Comparison of ENCODE assay signal across 20 cellular contexts in the genomic region with DNA sequence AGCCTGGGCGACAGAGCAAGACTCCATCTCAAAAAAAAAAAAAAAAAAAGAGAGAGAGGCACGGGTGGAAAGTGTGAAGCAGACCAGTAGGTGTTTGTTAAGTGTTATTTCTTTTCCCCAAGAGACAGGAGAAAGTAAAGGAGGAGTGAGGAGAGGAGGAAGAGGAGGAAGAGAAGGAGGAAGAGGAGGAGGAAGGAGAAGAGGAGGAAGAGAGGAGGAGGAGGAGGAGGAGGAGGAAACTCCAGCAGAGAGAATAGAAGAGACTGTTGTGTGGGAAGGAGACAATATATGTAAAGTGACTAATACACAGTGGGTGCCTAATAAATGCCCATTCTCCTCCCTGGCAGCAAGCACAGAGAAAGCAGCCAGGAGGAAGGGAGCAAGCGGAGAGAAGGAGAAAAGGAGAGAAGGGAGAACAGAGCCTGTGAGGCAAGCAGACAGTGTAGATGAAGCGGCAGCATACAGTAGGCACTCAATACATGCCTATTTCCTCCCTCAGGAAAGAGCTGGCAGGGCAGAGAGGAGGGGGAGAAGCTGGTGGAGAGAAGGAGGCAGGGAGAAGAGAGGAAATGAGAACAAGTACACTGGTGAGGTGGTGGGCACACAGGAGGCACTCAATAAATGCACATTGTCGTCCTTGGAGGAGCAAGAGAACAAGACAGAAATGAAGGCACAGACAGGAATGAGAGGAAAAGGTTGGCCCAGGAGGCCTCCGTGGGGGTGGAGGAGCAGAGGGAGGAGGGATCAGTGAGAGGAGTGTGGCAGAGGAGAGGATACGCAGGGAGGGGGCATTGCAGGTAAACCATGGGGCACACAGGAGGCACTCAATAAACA. TPM values are rescaled to one million over a fixed set of nuclear protein-coding genes. Genes with fewer than 3 reads are reported as not detected.
A peak's percentile ranks its signal among the peaks of the same experiment; 100 is the strongest.
DNase-seq lines count a peak whose midpoint lies in the region; ATAC-seq, FAIRE-seq and TF ChIP-seq lines count a peak whose summit lies in the region.
"Had no signal": no experiment of that assay in that cellular context is flagged by ENCODE, and none has a peak within 500 bp of the region (broad histone marks: within the 10 kb centered on the region; RNA-seq: fewer than 3 reads in every experiment).

No MANE protein-coding gene starts in this region.

- H3K79me2 ChIP-seq in neural progenitor cell (ENCODE audit: low read depth), result no peaks in the 10 kb centered on the region

- H3K4me3 Mint-ChIP-seq in neural progenitor cell, result peak overlapping the region; percentile 2

- peaks cover 23% of the 10 kb centered on the region for H3K4me1 Mint-ChIP-seq in neural progenitor cell

- no peak overlapping the region for H3K4me3 ChIP-seq in left ventricle myocardium inferior
- H3K4me3 ChIP-seq in bronchial epithelial cell (ENCODE audit: low read depth, low read length), result no peak overlapping the region
- H3K4me3 ChIP-seq in neural progenitor cell, result no peak overlapping the region
- H3K4me3 ChIP-seq in upper lobe of right lung, result no peak overlapping the region
- H3K4me3 ChIP-seq: SJSA1 had no signal

- no peak overlapping the region for H3K9ac ChIP-seq in neural progenitor cell

- H3K4me1 ChIP-seq in left ventricle myocardium inferior, result peaks cover 20% of the 10 kb centered on the region
- peaks cover 7% of the 10 kb centered on the region for H3K4me1 ChIP-seq in neural progenitor cell
- no peaks in the 10 kb centered on the region for H3K4me1 ChIP-seq in upper lobe of right lung
- H3K4me1 ChIP-seq: SJSA1 had no signal

- no peaks in the 10 kb centered on the region for H4K20me1 ChIP-seq in neural progenitor cell (ENCODE audit: low read depth)

- peak; percentile 7 for DNase-seq in Right ventricle myocardium superior
- no peak for DNase-seq in left ventricle myocardium inferior
- no peak for DNase-seq in bronchial epithelial cell (ENCODE audit: low read depth)
- no peak for DNase-seq in neural progenitor cell (ENCODE audit: low spot score)
- peak; percentile 23 for DNase-seq in upper lobe of right lung
- no peak for DNase-seq in RPMI8226
- DNase-seq in stimulated activated CD4-positive, alpha-beta T cell treated with anti-CD3 and anti-CD28 coated beads, Interleukin-2, amount 100 ng/mL, for 48 hours, result no peak
- no peak for DNase-seq in OCI-M1 (lab: John Stamatoyannopoulos, UW)
- DNase-seq: C1 segment of cervical spinal cord; GOT3; NCI-H1105 treated with DMSO at 0.1 percent for 48 hours; NCI-H187 treated with DMSO at 0.1 percent for 48 hours; NCI-H446; NK-92 treated with Interleukin-12 subunit alpha and Interleukin-12 subunit beta, amount 100 ng/mL, for 24 hours had no signal

- H3K27ac ChIP-seq in left ventricle myocardium inferior (replicated peaks), result no peak overlapping the region
- no peak overlapping the region for H3K27ac ChIP-seq in neural progenitor cell
- no peak overlapping the region for H3K27ac ChIP-seq in upper lobe of right lung
- H3K27ac ChIP-seq: RWPE1, SJSA1 had no signal

- no peak overlapping the region for H3K27ac Mint-ChIP-seq in neural progenitor cell
- H3K27ac Mint-ChIP-seq: IgD-negative memory B cell had no signal

- FAIRE-seq in bronchial epithelial cell (lab: Jason Lieb, UNC), result peak; percentile 40
- FAIRE-seq: A204.1, GM12892 had no signal

- ATAC-seq in Right ventricle myocardium superior (ENCODE audit: poor library complexity) (no peak), upper lobe of right lung (no peak)

- H3K4me2 ChIP-seq in neural progenitor cell, result no peak overlapping the region

- no peaks in the 10 kb centered on the region for H3K36me3 ChIP-seq in left ventricle myocardium inferior
- H3K36me3 ChIP-seq in bronchial epithelial cell (ENCODE audit: control insufficient read depth, insufficient read depth, low read length), result no peaks in the 10 kb centered on the region
- H3K36me3 ChIP-seq in neural progenitor cell, result no peaks in the 10 kb centered on the region
- no peaks in the 10 kb centered on the region for H3K36me3 ChIP-seq in upper lobe of right lung
- H3K36me3 ChIP-seq: SJSA1 had no signal

- H3K9me3 ChIP-seq in left ventricle myocardium inferior (replicated peaks), result peaks cover 5% of the 10 kb centered on the region
- H3K9me3 ChIP-seq in neural progenitor cell (ENCODE audit: low read depth), result no peaks in the 10 kb centered on the region
- no peaks in the 10 kb centered on the region for H3K9me3 ChIP-seq in upper lobe of right lung
- H3K9me3 ChIP-seq: SJSA1 had no signal

- H3K36me3 Mint-ChIP-seq in neural progenitor cell, result peaks cover 7% of the 10 kb centered on the region

- no peaks in the 10 kb centered on the region for H3F3A ChIP-seq in neural progenitor cell (ENCODE audit: low read depth)

- TF ChIP-seq CTCF in left ventricle myocardium inferior (IDR thresholded peaks at IDR 0.05; ENCODE audit: borderline replicate concordance) (no peak), bronchial epithelial cell (IDR thresholded peaks at IDR 0.05; ENCODE audit: insufficient read depth, low read length, severe bottlenecking) (no peak), neural progenitor cell (IDR thresholded peaks at IDR 0.05) (no peak), upper lobe of right lung (IDR thresholded peaks at IDR 0.05) (no peak)

- peaks cover 7% of the 10 kb centered on the region for H3K9me3 Mint-ChIP-seq in neural progenitor cell
- H3K9me3 Mint-ChIP-seq: IgD-negative memory B cell had no signal

- intact Hi-C loops in Right ventricle myocardium superior (cut with DNase I) (no loop called here), left ventricle myocardium inferior (cut with micrococcal nuclease) (no loop called here), upper lobe of right lung (cut with DNase I) (no loop called here)

- H2AFZ ChIP-seq in neural progenitor cell (replicated peaks), result no peak overlapping the region

- peaks cover 25% of the 10 kb centered on the region for H3K27me3 Mint-ChIP-seq in neural progenitor cell (ENCODE audit: insufficient read depth, low read depth)
- H3K27me3 Mint-ChIP-seq: IgD-negative memory B cell had no signal

- H3K27me3 ChIP-seq in left ventricle myocardium inferior (ENCODE audit: low read depth), result no peaks in the 10 kb centered on the region
- no peaks in the 10 kb centered on the region for H3K27me3 ChIP-seq in bronchial epithelial cell (ENCODE audit: control insufficient read depth, insufficient read depth, low read length)
- H3K27me3 ChIP-seq in neural progenitor cell, result peaks cover 87% of the 10 kb centered on the region
- H3K27me3 ChIP-seq in upper lobe of right lung, result no peaks in the 10 kb centered on the region

RNA-seq across cellular contexts. Expression of a gene that starts 16.6 kb away (rescaled TPM):
- total RNA-seq in Right ventricle myocardium superior (39.8 TPM), left ventricle myocardium inferior (28.6 TPM), bronchial epithelial cell (10.5 and 29.3 TPM in 2 replicates), neural progenitor cell (ENCODE audit: low replicate concordance) (1.7 and 2.4 TPM in 2 replicates), upper lobe of right lung (34.7 TPM)

RNA-seq across cellular contexts. Expression of a gene that starts 17.8 kb away (rescaled TPM):
- total RNA-seq in Right ventricle myocardium superior (2.0 TPM), left ventricle myocardium inferior (1.3 TPM), bronchial epithelial cell (0.51 and 0.79 TPM in 2 replicates), neural progenitor cell (ENCODE audit: low replicate concordance) (5.6 and 8.4 TPM in 2 replicates), upper lobe of right lung (3.8 TPM)
- total RNA-seq: SJSA1 had no signal

RNA-seq across cellular contexts. Expression of a gene that starts 18.1 kb away (rescaled TPM):
- total RNA-seq in Right ventricle myocardium superior (68.7 TPM), left ventricle myocardium inferior (97.7 TPM), bronchial epithelial cell (24.7 and 37.1 TPM in 2 replicates), neural progenitor cell (ENCODE audit: low replicate concordance) (32.9 and 127 TPM in 2 replicates), upper lobe of right lung (103 TPM)

RNA-seq across cellular contexts. Expression of a gene that starts 19.3 kb away (rescaled TPM):
- not detected for total RNA-seq in Right ventricle myocardium superior
- not detected for total RNA-seq in left ventricle myocardium inferior
- total RNA-seq in bronchial epithelial cell, result not detected in 2 replicates
- total RNA-seq in neural progenitor cell (ENCODE audit: low replicate concordance), result not detected in 2 replicates
- total RNA-seq in upper lobe of right lung, result not detected
- total RNA-seq: LHCN-M2, SJSA1 had no signal

Comparison
In these comparisons a context has a peak if more than half of its experiments do, and no peak if none do; other contexts are left out.
1. DNase-seq: peak in Right ventricle myocardium superior (single experiment) and upper lobe of right lung (single experiment); none in left ventricle myocardium inferior (single experiment), bronchial epithelial cell (single experiment), neural progenitor cell (single experiment), RPMI8226 (single experiment), stimulated activated CD4-positive, alpha-beta T cell treated with anti-CD3 and anti-CD28 coated beads, Interleukin-2, amount 100 ng/mL, for 48 hours (0 of 2) and OCI-M1 (single experiment).